32 cellular contexts compared by ENCODE assay signal in genomic region chr2:133721155-133721554, GRCh38.
"Had no signal": no experiment of that assay in that cellular context is flagged by ENCODE, and none has a peak within 500 bp of the region (broad histone marks: within the 10 kb centered on the region; RNA-seq: fewer than 3 reads in every experiment).

No MANE protein-coding gene starts in this region.

- H3K9me3 ChIP-seq: esophagus squamous epithelium, gastrocnemius medialis, prostate gland, right atrium auricular region, testis, tibial artery, upper lobe of left lung had no signal

- H3K27me3 ChIP-seq: dorsolateral prefrontal cortex, esophagus squamous epithelium, gastrocnemius medialis, heart left ventricle, hepatocyte, neural progenitor cell, right atrium auricular region, testis, tibial artery, upper lobe of left lung had no signal

- H3K9ac ChIP-seq: neural progenitor cell had no signal

- H3K4me2 ChIP-seq: hepatocyte, neural progenitor cell, smooth muscle cell had no signal

- H3K27ac Mint-ChIP-seq: memory B cell; naive thymus-derived CD4-positive, alpha-beta T cell; nephron; neural progenitor cell had no signal

- FAIRE-seq: colon, endothelial cell of umbilical vein, islet of Langerhans, urothelium cell line had no signal

- H3K4me1 Mint-ChIP-seq: memory B cell; naive thymus-derived CD4-positive, alpha-beta T cell had no signal

- H3K9me3 Mint-ChIP-seq: nephron had no signal

- H3K4me3 Mint-ChIP-seq: memory B cell; naive thymus-derived CD4-positive, alpha-beta T cell; nephron; neural progenitor cell had no signal

- H3K79me2 ChIP-seq: hepatocyte had no signal

- H3K4me3 ChIP-seq: dorsolateral prefrontal cortex, esophagus squamous epithelium, gastrocnemius medialis, heart left ventricle, hepatocyte, lung, neural progenitor cell, prostate gland, right atrium auricular region, smooth muscle cell, testis, tibial artery, upper lobe of left lung had no signal

- H3K36me3 ChIP-seq: esophagus squamous epithelium, gastrocnemius medialis, heart left ventricle, neural progenitor cell, prostate gland, right atrium auricular region, tibial artery, upper lobe of left lung had no signal

- H2AFZ ChIP-seq: hepatocyte, neural progenitor cell had no signal

- DNase-seq: dorsolateral prefrontal cortex; effector CD4-positive, alpha-beta T cell; esophagus squamous epithelium; foreskin fibroblast; gastrocnemius medialis; heart left ventricle; left cardiac atrium; left ventricle myocardium superior; midbrain; naive thymus-derived CD4-positive, alpha-beta T cell; stimulated activated CD4-positive, alpha-beta T cell treated with anti-CD3 and anti-CD28 coated beads, Interleukin-12 subunit alpha, Interleukin-12 subunit beta, amount 100 ng/mL, for 4 hours; stimulated activated CD4-positive, alpha-beta T cell treated with anti-CD3 and anti-CD28 coated beads, Interleukin-1b, Interleukin-23, amount 100 ng/mL, for 48 hours; stimulated activated CD4-positive, alpha-beta T cell treated with anti-CD3 and anti-CD28 coated beads, Interleukin-4, amount 100 ng/mL, for 1 hour; stimulated activated CD8-positive, alpha-beta memory T cell treated with anti-CD3 and anti-CD28 coated beads, Interleukin-4, amount 100 ng/mL, for 48 hours; stimulated activated naive CD4-positive, alpha-beta T cell treated with Interleukin-2 at 50 U/mL for 16 hours; substantia nigra; testis; tibial artery; upper lobe of left lung had no signal

- ATAC-seq: gastrocnemius medialis; heart left ventricle; left cardiac atrium; left ventricle myocardium superior; naive thymus-derived CD4-positive, alpha-beta T cell; sciatic nerve had no signal

- H3K27ac ChIP-seq: dorsolateral prefrontal cortex, esophagus squamous epithelium, gastrocnemius medialis, heart left ventricle, hepatocyte, neural progenitor cell, prostate gland, right atrium auricular region, testis, tibial artery, upper lobe of left lung had no signal

- H3K4me1 ChIP-seq: esophagus squamous epithelium, gastrocnemius medialis, neural progenitor cell, prostate gland, testis, upper lobe of left lung had no signal

- H3K36me3 Mint-ChIP-seq: memory B cell; naive thymus-derived CD4-positive, alpha-beta T cell; neural progenitor cell had no signal
